Comparison of ENCODE assay signal across 8 cellular contexts in the genomic region with DNA sequence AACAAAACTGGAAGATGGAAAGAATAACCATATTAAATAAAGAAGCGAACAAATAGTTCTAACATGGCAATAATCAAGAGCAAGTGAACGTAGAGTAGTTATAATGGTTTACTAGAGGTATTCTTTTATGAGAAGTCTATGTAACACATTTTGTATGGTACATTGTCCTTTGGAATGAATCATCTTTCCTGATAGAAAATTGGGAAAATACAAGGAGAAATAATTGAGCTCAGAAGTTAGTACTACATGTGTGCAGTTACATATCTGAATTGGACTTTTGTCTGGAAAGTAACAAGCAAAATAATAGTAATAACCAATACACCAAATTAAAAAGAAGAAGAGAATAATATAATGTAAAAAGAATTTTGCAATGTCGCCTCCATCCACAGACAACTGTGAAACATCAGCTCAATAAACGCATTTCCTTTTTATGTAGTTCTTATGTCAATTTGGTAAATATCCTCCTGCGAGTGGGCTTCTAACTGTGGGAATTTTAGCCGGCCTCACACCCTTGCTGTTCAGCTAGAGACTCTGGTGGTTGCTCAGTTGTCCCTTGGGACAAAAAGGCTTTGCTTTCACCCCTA. TPM values are rescaled to one million over a fixed set of nuclear protein-coding genes. Genes with fewer than 3 reads are reported as not detected.
DNase-seq lines count a peak whose midpoint lies in the region; ATAC-seq and TF ChIP-seq lines count a peak whose summit lies in the region.

No MANE protein-coding gene starts in this region.

- TF ChIP-seq CTCF in GM23338 (conservative IDR thresholded peaks at IDR 0.05; ENCODE audit: low read depth in 2 of 2) = no peak
- TF ChIP-seq CTCF in OCI-LY1 (IDR thresholded peaks at IDR 0.05; ENCODE audit: low read length) = no peak
- no peak for TF ChIP-seq CTCF in endothelial cell (IDR thresholded peaks at IDR 0.05; ENCODE audit: unreplicated experiment)

- H3K9me3 Mint-ChIP-seq in GM23338 (no peaks in the 10 kb centered on the region), endothelial cell (ENCODE audit: unreplicated experiment) (no peaks in the 10 kb centered on the region)

- no peak overlapping the region for H3K27ac Mint-ChIP-seq in GM23338
- peak overlapping the region; percentile 99 for H3K27ac Mint-ChIP-seq in endothelial cell (ENCODE audit: unreplicated experiment)

- no peak for ATAC-seq in GM23338
- no peak for ATAC-seq in HG03378 (IDR thresholded peaks at IDR 0.05; ENCODE audit: unreplicated experiment)

- H3K9me3 ChIP-seq in OCI-LY1 (ENCODE audit: low read length) = no peaks in the 10 kb centered on the region

- H3K4me3 ChIP-seq in GM23338 = peak overlapping the region; percentile 41
- H3K4me3 ChIP-seq in OCI-LY1 (ENCODE audit: low read depth, low read length, poor library complexity, severe bottlenecking) = peak overlapping the region; percentile 96
- peak overlapping the region; percentile 99 for H3K4me3 ChIP-seq in skeletal muscle cell (ENCODE audit: low read depth, low read length)

- no peak for DNase-seq in GM23338 (ENCODE audit: low spot score)
- no peak for DNase-seq in endothelial cell (ENCODE audit: low spot score)
- no peak for DNase-seq in skeletal muscle cell (ENCODE audit: low read depth)
- no peak for DNase-seq in SIG-M5 (lab: John Stamatoyannopoulos, UW)
- DNase-seq in hepatic stellate cell (ENCODE audit: low spot score) = no peak
- no peak for DNase-seq in foreskin melanocyte

- H3K4me1 ChIP-seq in GM23338 (ENCODE audit: insufficient read depth) (peaks cover 16% of the 10 kb centered on the region), OCI-LY1 (ENCODE audit: insufficient read depth, low read length, severe bottlenecking) (peaks cover 30% of the 10 kb centered on the region)

- H3K27ac ChIP-seq in GM23338 (ENCODE audit: low read depth) (peak overlapping the region; percentile 76; the same call in 1 of the 2 replicates), OCI-LY1 (ENCODE audit: low read depth, low read length, poor library complexity, severe bottlenecking) (peak overlapping the region; percentile 72)

- H3K4me2 ChIP-seq in GM23338 (peak overlapping the region; percentile 65), OCI-LY1 (ENCODE audit: low read length) (peak overlapping the region; percentile 85)

- H3K36me3 Mint-ChIP-seq in GM23338 (ENCODE audit: low read depth) (peaks cover 19% of the 10 kb centered on the region), endothelial cell (ENCODE audit: low read depth, unreplicated experiment) (peaks cover 38% of the 10 kb centered on the region)

- H3K27me3 ChIP-seq in GM23338 (ENCODE audit: insufficient read depth) (no peaks in the 10 kb centered on the region), OCI-LY1 (ENCODE audit: insufficient read depth, low read length) (no peaks in the 10 kb centered on the region)

- H3K9me2 ChIP-seq in GM23338 (ENCODE audit: insufficient read depth) (no peaks in the 10 kb centered on the region), OCI-LY1 (ENCODE audit: low read depth, low read length) (no peaks in the 10 kb centered on the region)

- H3K4me3 Mint-ChIP-seq in GM23338 (peak overlapping the region; percentile 95), endothelial cell (ENCODE audit: unreplicated experiment) (peak overlapping the region; percentile 45)

- H3K4me1 Mint-ChIP-seq in GM23338 (peaks cover 12% of the 10 kb centered on the region), endothelial cell (ENCODE audit: unreplicated experiment) (peaks cover 18% of the 10 kb centered on the region)

- H3K9ac ChIP-seq in OCI-LY1 (ENCODE audit: low read length) = peak overlapping the region; percentile 51

- H2AFZ ChIP-seq in GM23338 = peak overlapping the region; percentile 3; the same call in 1 of the 2 replicates
- H2AFZ ChIP-seq in OCI-LY1 (ENCODE audit: low read length) = peak overlapping the region; percentile 76

- peaks cover 3% of the 10 kb centered on the region for H3K27me3 Mint-ChIP-seq in GM23338 (ENCODE audit: insufficient read depth, low read depth, poor library complexity)
- peaks cover 21% of the 10 kb centered on the region for H3K27me3 Mint-ChIP-seq in endothelial cell (ENCODE audit: unreplicated experiment)

- H3K36me3 ChIP-seq in GM23338 (ENCODE audit: insufficient read depth) (peaks cover 12% of the 10 kb centered on the region; the same call in 1 of the 2 replicates), OCI-LY1 (ENCODE audit: insufficient read depth, low read length) (peaks cover 23% of the 10 kb centered on the region)

- H3F3A ChIP-seq in GM23338 (replicated peaks; ENCODE audit: low read depth) = no peaks in the 10 kb centered on the region
- H3F3A ChIP-seq in OCI-LY1 (ENCODE audit: insufficient read depth, low read length) = no peaks in the 10 kb centered on the region

- peaks cover 19% of the 10 kb centered on the region for H3K79me2 ChIP-seq in GM23338 (replicated peaks; ENCODE audit: insufficient read depth)
- H3K79me2 ChIP-seq in OCI-LY1 (ENCODE audit: insufficient read depth, low read length) = peaks cover 15% of the 10 kb centered on the region

- H4K20me1 ChIP-seq in GM23338 (replicated peaks; ENCODE audit: insufficient read depth) (peaks cover 4% of the 10 kb centered on the region; the same call in 1 of the 2 replicates), OCI-LY1 (ENCODE audit: insufficient read depth, low read length) (no peaks in the 10 kb centered on the region)

TF ChIP-seq in GM23338, 12 proteins besides CTCF, POLR2A, EP300 and RAD21 (continues in another document):
- TF ChIP-seq ETS1 (IDR thresholded peaks at IDR 0.05) (no peak), STAT1 (IDR thresholded peaks at IDR 0.05; ENCODE audit: unreplicated experiment) (no peak)

RNA-seq across cellular contexts. Expression of gene TUBA1A, which starts 0.9 kb away (rescaled TPM):
- 386 and 424 TPM in 2 replicates for total RNA-seq in GM23338 (2014; rRNA removed; shearing (Covaris generic))
- polyA plus RNA-seq in GM23338 (2016; fragmentation: Nextera tagmentation; extraction: Ambion mirVana) = 189 TPM in 2 replicates
- 924 TPM for total RNA-seq in endothelial cell (ENCODE audit: unreplicated experiment)

RNA-seq across cellular contexts. Expression of gene TUBA1B, which starts 58.6 kb away (rescaled TPM):
- 2,341 and 2,718 TPM in 2 replicates for total RNA-seq in GM23338 (2014; rRNA removed; shearing (Covaris generic))
- 1,008 and 1,116 TPM in 2 replicates for polyA plus RNA-seq in GM23338 (2016; fragmentation: Nextera tagmentation; extraction: Ambion mirVana)
- 915 TPM for total RNA-seq in endothelial cell (ENCODE audit: unreplicated experiment)

Comparison
In these comparisons a context has a peak if more than half of its experiments do, and no peak if none do; other contexts are left out.
1. H3K4me3 ChIP-seq: peak in every context shown above with its lines; median percentile 99 in skeletal muscle cell; 96 in OCI-LY1; 41 in GM23338.